Comparison of ENCODE assay signal across 1 cellular context in the genomic region with DNA sequence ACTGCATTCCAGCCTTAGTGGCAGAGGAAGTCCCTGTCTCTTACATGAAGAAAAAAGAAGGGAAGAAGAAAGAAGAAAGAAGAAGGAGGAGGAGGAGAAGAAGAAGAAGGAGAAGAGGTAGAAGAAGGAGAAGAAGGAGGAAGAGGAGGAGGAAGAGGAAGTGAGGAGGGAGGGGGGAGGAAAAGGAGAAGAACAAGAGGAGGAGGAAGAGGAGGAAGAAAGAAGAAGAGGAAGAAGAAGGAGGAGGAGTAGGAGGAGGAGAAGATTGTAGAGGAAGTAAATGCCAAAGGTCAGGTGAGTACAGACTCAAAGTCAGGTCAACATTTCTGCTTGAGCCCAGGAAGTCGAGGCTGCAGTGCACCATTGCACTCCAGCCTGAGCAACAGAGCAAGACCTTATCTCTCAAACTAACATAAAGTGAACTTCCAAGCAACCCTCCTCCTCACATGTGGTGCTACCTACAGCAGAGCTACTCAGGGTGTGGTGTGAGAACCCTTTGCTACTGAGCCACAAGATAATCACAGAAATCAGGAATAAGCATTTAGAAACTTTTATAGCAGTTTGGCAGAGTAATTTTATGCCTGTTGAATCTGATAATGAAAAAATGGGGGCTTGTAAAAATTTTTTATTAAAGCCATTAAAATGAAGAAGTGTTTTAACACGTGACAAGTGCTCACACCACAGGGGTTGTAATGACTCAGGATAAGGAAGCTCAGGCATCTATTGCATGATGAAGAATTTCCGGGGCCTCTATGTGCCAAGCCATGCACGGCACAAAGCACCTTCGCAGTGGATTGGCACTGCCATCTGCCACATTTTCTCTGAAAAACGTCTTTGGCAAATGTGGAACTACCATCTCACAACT.
TF ChIP-seq lines count a peak whose summit lies in the region.

No MANE protein-coding gene starts in this region.

TF ChIP-seq in HEK293, 187 proteins besides CTCF, POLR2A, EP300 and RAD21 (continued from another document and continues in another):
- TF ChIP-seq, protein P1, sequence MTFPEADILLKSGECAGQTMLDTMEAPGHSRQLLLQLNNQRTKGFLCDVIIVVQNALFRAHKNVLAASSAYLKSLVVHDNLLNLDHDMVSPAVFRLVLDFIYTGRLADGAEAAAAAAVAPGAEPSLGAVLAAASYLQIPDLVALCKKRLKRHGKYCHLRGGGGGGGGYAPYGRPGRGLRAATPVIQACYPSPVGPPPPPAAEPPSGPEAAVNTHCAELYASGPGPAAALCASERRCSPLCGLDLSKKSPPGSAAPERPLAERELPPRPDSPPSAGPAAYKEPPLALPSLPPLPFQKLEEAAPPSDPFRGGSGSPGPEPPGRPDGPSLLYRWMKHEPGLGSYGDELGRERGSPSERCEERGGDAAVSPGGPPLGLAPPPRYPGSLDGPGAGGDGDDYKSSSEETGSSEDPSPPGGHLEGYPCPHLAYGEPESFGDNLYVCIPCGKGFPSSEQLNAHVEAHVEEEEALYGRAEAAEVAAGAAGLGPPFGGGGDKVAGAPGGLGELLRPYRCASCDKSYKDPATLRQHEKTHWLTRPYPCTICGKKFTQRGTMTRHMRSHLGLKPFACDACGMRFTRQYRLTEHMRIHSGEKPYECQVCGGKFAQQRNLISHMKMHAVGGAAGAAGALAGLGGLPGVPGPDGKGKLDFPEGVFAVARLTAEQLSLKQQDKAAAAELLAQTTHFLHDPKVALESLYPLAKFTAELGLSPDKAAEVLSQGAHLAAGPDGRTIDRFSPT (tag by site-specific recombination; IDR thresholded peaks at IDR 0.05), result 0 out of 2 replicates have a peak, but pooled peaks have one; percentile 55
- TF ChIP-seq FEZF1 (tag by site-specific recombination; IDR thresholded peaks at IDR 0.05), result peak; percentile 54; the same call in 1 of the 2 replicates
- TF ChIP-seq KLF10 (tag by site-specific recombination; IDR thresholded peaks at IDR 0.05), result peak; percentile 12; the same call in 1 of the 2 replicates
- TF ChIP-seq ZNF571 (tag by site-specific recombination; IDR thresholded peaks at IDR 0.05), result no peak
- TF ChIP-seq, protein P2, sequence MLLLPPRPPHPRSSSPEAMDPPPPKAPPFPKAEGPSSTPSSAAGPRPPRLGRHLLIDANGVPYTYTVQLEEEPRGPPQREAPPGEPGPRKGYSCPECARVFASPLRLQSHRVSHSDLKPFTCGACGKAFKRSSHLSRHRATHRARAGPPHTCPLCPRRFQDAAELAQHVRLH (tag by site-specific recombination; IDR thresholded peaks at IDR 0.05), result 0 out of 2 replicates have a peak, but pooled peaks have one; percentile 20
- TF ChIP-seq, protein P3, sequence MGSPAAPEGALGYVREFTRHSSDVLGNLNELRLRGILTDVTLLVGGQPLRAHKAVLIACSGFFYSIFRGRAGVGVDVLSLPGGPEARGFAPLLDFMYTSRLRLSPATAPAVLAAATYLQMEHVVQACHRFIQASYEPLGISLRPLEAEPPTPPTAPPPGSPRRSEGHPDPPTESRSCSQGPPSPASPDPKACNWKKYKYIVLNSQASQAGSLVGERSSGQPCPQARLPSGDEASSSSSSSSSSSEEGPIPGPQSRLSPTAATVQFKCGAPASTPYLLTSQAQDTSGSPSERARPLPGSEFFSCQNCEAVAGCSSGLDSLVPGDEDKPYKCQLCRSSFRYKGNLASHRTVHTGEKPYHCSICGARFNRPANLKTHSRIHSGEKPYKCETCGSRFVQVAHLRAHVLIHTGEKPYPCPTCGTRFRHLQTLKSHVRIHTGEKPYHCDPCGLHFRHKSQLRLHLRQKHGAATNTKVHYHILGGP (tag by site-specific recombination; IDR thresholded peaks at IDR 0.05), result no peak
- TF ChIP-seq, protein P4, sequence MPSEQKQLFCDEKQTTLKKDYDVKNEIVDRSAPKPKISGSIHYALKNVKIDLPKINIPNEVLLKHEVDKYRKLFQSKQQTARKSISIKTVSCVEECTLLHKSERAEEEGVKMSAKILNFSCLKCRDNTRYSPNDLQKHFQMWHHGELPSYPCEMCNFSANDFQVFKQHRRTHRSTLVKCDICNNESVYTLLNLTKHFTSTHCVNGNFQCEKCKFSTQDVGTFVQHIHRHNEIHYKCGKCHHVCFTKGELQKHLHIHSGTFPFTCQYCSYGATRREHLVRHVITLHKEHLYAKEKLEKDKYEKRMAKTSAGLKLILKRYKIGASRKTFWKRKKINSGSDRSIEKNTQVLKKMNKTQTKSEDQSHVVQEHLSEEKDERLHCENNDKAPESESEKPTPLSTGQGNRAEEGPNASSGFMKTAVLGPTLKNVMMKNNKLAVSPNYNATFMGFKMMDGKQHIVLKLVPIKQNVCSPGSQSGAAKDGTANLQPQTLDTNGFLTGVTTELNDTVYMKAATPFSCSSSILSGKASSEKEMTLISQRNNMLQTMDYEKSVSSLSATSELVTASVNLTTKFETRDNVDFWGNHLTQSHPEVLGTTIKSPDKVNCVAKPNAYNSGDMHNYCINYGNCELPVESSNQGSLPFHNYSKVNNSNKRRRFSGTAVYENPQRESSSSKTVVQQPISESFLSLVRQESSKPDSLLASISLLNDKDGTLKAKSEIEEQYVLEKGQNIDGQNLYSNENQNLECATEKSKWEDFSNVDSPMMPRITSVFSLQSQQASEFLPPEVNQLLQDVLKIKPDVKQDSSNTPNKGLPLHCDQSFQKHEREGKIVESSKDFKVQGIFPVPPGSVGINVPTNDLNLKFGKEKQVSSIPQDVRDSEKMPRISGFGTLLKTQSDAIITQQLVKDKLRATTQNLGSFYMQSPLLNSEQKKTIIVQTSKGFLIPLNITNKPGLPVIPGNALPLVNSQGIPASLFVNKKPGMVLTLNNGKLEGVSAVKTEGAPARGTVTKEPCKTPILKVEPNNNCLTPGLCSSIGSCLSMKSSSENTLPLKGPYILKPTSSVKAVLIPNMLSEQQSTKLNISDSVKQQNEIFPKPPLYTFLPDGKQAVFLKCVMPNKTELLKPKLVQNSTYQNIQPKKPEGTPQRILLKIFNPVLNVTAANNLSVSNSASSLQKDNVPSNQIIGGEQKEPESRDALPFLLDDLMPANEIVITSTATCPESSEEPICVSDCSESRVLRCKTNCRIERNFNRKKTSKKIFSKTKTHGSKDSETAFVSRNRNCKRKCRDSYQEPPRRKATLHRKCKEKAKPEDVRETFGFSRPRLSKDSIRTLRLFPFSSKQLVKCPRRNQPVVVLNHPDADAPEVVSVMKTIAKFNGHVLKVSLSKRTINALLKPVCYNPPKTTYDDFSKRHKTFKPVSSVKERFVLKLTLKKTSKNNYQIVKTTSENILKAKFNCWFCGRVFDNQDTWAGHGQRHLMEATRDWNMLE (tag by site-specific recombination; conservative IDR thresholded peaks at IDR 0.05; ENCODE audit: low read depth), result peak; percentile 62
- TF ChIP-seq, protein P5, sequence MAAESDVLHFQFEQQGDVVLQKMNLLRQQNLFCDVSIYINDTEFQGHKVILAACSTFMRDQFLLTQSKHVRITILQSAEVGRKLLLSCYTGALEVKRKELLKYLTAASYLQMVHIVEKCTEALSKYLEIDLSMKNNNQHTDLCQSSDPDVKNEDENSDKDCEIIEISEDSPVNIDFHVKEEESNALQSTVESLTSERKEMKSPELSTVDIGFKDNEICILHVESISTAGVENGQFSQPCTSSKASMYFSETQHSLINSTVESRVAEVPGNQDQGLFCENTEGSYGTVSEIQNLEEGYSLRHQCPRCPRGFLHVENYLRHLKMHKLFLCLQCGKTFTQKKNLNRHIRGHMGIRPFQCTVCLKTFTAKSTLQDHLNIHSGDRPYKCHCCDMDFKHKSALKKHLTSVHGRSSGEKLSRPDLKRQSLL (tag by site-specific recombination; IDR thresholded peaks at IDR 0.05), result 0 out of 2 replicates have a peak, but pooled peaks have one; percentile 26
- no peak for TF ChIP-seq ZNF664 (tag by site-specific recombination; IDR thresholded peaks at IDR 0.05)
- 0 out of 2 replicates have a peak, but pooled peaks have one; percentile 22 for TF ChIP-seq YY1 (tag by site-specific recombination; IDR thresholded peaks at IDR 0.05)
- TF ChIP-seq, protein P6, sequence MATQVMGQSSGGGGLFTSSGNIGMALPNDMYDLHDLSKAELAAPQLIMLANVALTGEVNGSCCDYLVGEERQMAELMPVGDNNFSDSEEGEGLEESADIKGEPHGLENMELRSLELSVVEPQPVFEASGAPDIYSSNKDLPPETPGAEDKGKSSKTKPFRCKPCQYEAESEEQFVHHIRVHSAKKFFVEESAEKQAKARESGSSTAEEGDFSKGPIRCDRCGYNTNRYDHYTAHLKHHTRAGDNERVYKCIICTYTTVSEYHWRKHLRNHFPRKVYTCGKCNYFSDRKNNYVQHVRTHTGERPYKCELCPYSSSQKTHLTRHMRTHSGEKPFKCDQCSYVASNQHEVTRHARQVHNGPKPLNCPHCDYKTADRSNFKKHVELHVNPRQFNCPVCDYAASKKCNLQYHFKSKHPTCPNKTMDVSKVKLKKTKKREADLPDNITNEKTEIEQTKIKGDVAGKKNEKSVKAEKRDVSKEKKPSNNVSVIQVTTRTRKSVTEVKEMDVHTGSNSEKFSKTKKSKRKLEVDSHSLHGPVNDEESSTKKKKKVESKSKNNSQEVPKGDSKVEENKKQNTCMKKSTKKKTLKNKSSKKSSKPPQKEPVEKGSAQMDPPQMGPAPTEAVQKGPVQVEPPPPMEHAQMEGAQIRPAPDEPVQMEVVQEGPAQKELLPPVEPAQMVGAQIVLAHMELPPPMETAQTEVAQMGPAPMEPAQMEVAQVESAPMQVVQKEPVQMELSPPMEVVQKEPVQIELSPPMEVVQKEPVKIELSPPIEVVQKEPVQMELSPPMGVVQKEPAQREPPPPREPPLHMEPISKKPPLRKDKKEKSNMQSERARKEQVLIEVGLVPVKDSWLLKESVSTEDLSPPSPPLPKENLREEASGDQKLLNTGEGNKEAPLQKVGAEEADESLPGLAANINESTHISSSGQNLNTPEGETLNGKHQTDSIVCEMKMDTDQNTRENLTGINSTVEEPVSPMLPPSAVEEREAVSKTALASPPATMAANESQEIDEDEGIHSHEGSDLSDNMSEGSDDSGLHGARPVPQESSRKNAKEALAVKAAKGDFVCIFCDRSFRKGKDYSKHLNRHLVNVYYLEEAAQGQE (tag by site-specific recombination; IDR thresholded peaks at IDR 0.05), result no peak
- peak; percentile 70 for TF ChIP-seq ZNF366 (tag by site-specific recombination; conservative IDR thresholded peaks at IDR 0.05)
- TF ChIP-seq ZNF560 (tag by site-specific recombination; IDR thresholded peaks at IDR 0.05; ENCODE audit: borderline replicate concordance), result no peak
- TF ChIP-seq, protein P7, sequence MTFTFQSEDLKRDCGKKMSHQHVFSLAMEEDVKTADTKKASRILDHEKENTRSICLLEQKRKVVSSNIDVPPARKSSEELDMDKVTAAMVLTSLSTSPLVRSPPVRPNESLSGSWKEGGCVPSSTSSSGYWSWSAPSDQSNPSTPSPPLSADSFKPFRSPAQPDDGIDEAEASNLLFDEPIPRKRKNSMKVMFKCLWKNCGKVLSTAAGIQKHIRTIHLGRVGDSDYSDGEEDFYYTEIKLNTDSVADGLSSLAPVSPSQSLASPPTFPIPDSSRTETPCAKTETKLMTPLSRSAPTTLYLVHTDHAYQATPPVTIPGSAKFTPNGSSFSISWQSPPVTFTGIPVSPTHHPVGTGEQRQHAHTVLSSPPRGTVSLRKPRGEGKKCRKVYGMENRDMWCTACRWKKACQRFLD (tag by site-specific recombination; IDR thresholded peaks at IDR 0.05), result no peak
- TF ChIP-seq, protein P8, sequence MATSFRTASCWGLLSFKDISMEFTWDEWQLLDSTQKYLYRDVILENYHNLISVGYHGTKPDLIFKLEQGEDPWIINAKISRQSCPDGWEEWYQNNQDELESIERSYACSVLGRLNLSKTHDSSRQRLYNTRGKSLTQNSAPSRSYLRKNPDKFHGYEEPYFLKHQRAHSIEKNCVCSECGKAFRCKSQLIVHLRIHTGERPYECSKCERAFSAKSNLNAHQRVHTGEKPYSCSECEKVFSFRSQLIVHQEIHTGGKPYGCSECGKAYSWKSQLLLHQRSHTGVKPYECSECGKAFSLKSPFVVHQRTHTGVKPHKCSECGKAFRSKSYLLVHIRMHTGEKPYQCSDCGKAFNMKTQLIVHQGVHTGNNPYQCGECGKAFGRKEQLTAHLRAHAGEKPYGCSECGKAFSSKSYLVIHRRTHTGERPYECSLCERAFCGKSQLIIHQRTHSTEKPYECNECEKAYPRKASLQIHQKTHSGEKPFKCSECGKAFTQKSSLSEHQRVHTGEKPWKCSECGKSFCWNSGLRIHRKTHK (tag by site-specific recombination; IDR thresholded peaks at IDR 0.05), result no peak
- 0 out of 2 replicates have a peak, but pooled peaks have one; percentile 23 for TF ChIP-seq ZSCAN16 (tag by site-specific recombination; IDR thresholded peaks at IDR 0.05)
- TF ChIP-seq ZBTB20 (tag by site-specific recombination; IDR thresholded peaks at IDR 0.05), result 0 out of 2 replicates have a peak, but pooled peaks have one; percentile 35
- TF ChIP-seq, protein P9, sequence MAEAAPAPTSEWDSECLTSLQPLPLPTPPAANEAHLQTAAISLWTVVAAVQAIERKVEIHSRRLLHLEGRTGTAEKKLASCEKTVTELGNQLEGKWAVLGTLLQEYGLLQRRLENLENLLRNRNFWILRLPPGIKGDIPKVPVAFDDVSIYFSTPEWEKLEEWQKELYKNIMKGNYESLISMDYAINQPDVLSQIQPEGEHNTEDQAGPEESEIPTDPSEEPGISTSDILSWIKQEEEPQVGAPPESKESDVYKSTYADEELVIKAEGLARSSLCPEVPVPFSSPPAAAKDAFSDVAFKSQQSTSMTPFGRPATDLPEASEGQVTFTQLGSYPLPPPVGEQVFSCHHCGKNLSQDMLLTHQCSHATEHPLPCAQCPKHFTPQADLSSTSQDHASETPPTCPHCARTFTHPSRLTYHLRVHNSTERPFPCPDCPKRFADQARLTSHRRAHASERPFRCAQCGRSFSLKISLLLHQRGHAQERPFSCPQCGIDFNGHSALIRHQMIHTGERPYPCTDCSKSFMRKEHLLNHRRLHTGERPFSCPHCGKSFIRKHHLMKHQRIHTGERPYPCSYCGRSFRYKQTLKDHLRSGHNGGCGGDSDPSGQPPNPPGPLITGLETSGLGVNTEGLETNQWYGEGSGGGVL (tag by site-specific recombination; IDR thresholded peaks at IDR 0.05), result peak; percentile 25; the same call in 1 of the 2 replicates
- no peak for TF ChIP-seq ZNF10 (tag by site-specific recombination; IDR thresholded peaks at IDR 0.05)
- TF ChIP-seq, protein P10, sequence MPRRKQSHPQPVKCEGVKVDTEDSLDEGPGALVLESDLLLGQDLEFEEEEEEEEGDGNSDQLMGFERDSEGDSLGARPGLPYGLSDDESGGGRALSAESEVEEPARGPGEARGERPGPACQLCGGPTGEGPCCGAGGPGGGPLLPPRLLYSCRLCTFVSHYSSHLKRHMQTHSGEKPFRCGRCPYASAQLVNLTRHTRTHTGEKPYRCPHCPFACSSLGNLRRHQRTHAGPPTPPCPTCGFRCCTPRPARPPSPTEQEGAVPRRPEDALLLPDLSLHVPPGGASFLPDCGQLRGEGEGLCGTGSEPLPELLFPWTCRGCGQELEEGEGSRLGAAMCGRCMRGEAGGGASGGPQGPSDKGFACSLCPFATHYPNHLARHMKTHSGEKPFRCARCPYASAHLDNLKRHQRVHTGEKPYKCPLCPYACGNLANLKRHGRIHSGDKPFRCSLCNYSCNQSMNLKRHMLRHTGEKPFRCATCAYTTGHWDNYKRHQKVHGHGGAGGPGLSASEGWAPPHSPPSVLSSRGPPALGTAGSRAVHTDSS (tag by site-specific recombination; IDR thresholded peaks at IDR 0.05), result peak; percentile 91
- 0 out of 2 replicates have a peak, but pooled peaks have one; percentile 25 for TF ChIP-seq ZXDB (tag by site-specific recombination; IDR thresholded peaks at IDR 0.05)
